ENCODE assay signal across 1 cellular context in genomic region chr6:26327450-26328264, GRCh38.
TF ChIP-seq lines count a peak whose summit lies in the region.

No MANE protein-coding gene starts in this region.

TF ChIP-seq in K562, 482 proteins besides CTCF, POLR2A, EP300 and RAD21 (continued from another document):
- no peak for TF ChIP-seq C11orf30 (IDR thresholded peaks at IDR 0.05; ENCODE audit: low read depth)
- peak in 1 of 2 experiments; percentile 92 for TF ChIP-seq NCOA2 (IDR thresholded peaks at IDR 0.05; ENCODE audit: partially characterized antibody in 2 of 2)
- TF ChIP-seq E2F1 (CRISPR knock-in tag; IDR thresholded peaks at IDR 0.05) = no peak
- 0 out of 2 replicates have a peak, but pooled peaks have one; percentile 82 for TF ChIP-seq HOXB6 (CRISPR knock-in tag; IDR thresholded peaks at IDR 0.05; ENCODE audit: borderline replicate concordance)
- TF ChIP-seq STAT6 (CRISPR knock-in tag; IDR thresholded peaks at IDR 0.05) = no peak
- TF ChIP-seq E2F5 (CRISPR knock-in tag; IDR thresholded peaks at IDR 0.05) = no peak
- TF ChIP-seq NFATC3 (IDR thresholded peaks at IDR 0.05) = no peak
- TF ChIP-seq ZFX (CRISPR knock-in tag; IDR thresholded peaks at IDR 0.05) = 0 out of 2 replicates have a peak, but pooled peaks have one; percentile 30
- TF ChIP-seq ZNF184 (CRISPR knock-in tag; IDR thresholded peaks at IDR 0.05) = no peak
- no peak for TF ChIP-seq SRSF3 (IDR thresholded peaks at IDR 0.05; ENCODE audit: insufficient read depth, low read length)
- TF ChIP-seq ZNF121 (CRISPR knock-in tag; conservative IDR thresholded peaks at IDR 0.05) = no peak
- peak; percentile 92 for TF ChIP-seq RHOXF2B (CRISPR knock-in tag; conservative IDR thresholded peaks at IDR 0.05)
- TF ChIP-seq COPS2 (conservative IDR thresholded peaks at IDR 0.05) = no peak
- peak; percentile 97 for TF ChIP-seq CEBPB (tag; IDR thresholded peaks at IDR 0.05)
- TF ChIP-seq ZNF511 (CRISPR knock-in tag; IDR thresholded peaks at IDR 0.05) = no peak
- TF ChIP-seq ZNF23 (CRISPR knock-in tag; IDR thresholded peaks at IDR 0.05) = no peak
- TF ChIP-seq REST (CRISPR knock-in tag; IDR thresholded peaks at IDR 0.05; ENCODE audit: low read depth) = no peak
- TF ChIP-seq RCOR1 (IDR thresholded peaks at IDR 0.05; ENCODE audit: borderline replicate concordance in 1 of 2, low read depth in 2 of 2, low read length in 2 of 2) = peak in 1 of 2 experiments; percentile 63; a peak in 1 of 4 replicates
- 0 out of 2 replicates have a peak, but pooled peaks have one; percentile 17 for TF ChIP-seq KLF6 (CRISPR knock-in tag; IDR thresholded peaks at IDR 0.05; ENCODE audit: borderline replicate concordance)
- peak in 1 of 2 experiments; percentile 97; a peak in 2 of 4 replicates for TF ChIP-seq HDAC1 (IDR thresholded peaks at IDR 0.05)
